ENCODE assay signal across 26 cellular contexts in genomic region chr1:147722114-147722513, GRCh38. TPM values are rescaled to one million over a fixed set of nuclear protein-coding genes. Genes with fewer than 3 reads are reported as not detected.
"Had no signal": no experiment of that assay in that cellular context is flagged by ENCODE, and none has a peak within 500 bp of the region (broad histone marks: within the 10 kb centered on the region; RNA-seq: fewer than 3 reads in every experiment).

No MANE protein-coding gene starts in this region.

- H3K4me1 ChIP-seq: esophagus muscularis mucosa, lower lobe of right lung, sigmoid colon, testis, uterus had no signal

- H3K27me3 Mint-ChIP-seq: activated T-cell treated with anti-CD3 and anti-CD28 coated beads, Interleukin-2, amount 50 U/mL, for 24 hours had no signal

- H3K27ac Mint-ChIP-seq: activated CD8-positive, alpha-beta T cell treated with anti-CD3 and anti-CD28 coated beads, Interleukin-2, amount 10 ng/mL, durations not matched to agents 7 days and 5 days; activated naive CD4-positive, alpha-beta T cell treated with anti-CD3 and anti-CD28 coated beads, Interleukin-2, amount 50 U/mL, for 72 hours; activated T-cell treated with anti-CD3 and anti-CD28 coated beads, Interleukin-2, amount 50 U/mL, for 24 hours; activated T-helper 17 cell treated with anti-CD3 and anti-CD28 coated beads, Interleukin-2, amount 50 U/mL, for 72 hours; brain; naive thymus-derived CD4-positive, alpha-beta T cell; stimulated activated naive B cell treated with anti-CD40 and anti-IgM and Interleukin-4, amounts not matched to agents 10 μg/mL and 1 μg/mL and 100 μg/mL, for 72 hours had no signal

- H3K9me3 ChIP-seq: esophagus muscularis mucosa, lower lobe of right lung, sigmoid colon, testis, uterus had no signal

- H3K36me3 ChIP-seq: esophagus muscularis mucosa, lower lobe of right lung, sigmoid colon, uterus had no signal

- H3K4me3 Mint-ChIP-seq: activated CD8-positive, alpha-beta T cell treated with anti-CD3 and anti-CD28 coated beads, Interleukin-2, amount 10 ng/mL, durations not matched to agents 7 days and 5 days; activated T-cell treated with anti-CD3 and anti-CD28 coated beads, Interleukin-2, amount 50 U/mL, for 24 hours; activated T-helper 17 cell treated with anti-CD3 and anti-CD28 coated beads, Interleukin-2, amount 50 U/mL, for 72 hours; brain; naive thymus-derived CD4-positive, alpha-beta T cell; stimulated activated naive B cell treated with anti-CD40 and anti-IgM and Interleukin-4, amounts not matched to agents 10 μg/mL and 1 μg/mL and 100 μg/mL, for 72 hours had no signal

- H3K27ac ChIP-seq: esophagus muscularis mucosa, lower lobe of right lung, sigmoid colon, testis, uterus had no signal

- H3K4me3 ChIP-seq: esophagus muscularis mucosa, lower lobe of right lung, sigmoid colon, smooth muscle cell, testis, uterus had no signal

- H3K36me3 Mint-ChIP-seq: brain had no signal

- ATAC-seq: activated CD8-positive, alpha-beta T cell treated with anti-CD3 and anti-CD28 coated beads, Interleukin-2, amount 10 ng/mL, durations not matched to agents 7 days and 5 days; activated T-helper 17 cell treated with anti-CD3 and anti-CD28 coated beads, Interleukin-2, amount 50 U/mL, for 72 hours; left lobe of liver; naive thymus-derived CD4-positive, alpha-beta T cell; stimulated activated naive B cell treated with anti-CD40 and anti-IgM and Interleukin-4, amounts not matched to agents 10 μg/mL and 1 μg/mL and 100 μg/mL, for 72 hours had no signal

- H3K27me3 ChIP-seq: sigmoid colon, testis, uterus had no signal

- DNase-seq: activated CD4-positive, alpha-beta T cell treated with anti-CD3 and anti-CD28 coated beads, Interleukin-2, amount 50 U/mL, for 1 hour; activated CD4-positive, CD25-positive, alpha-beta regulatory T cell treated with anti-CD3 and anti-CD28 coated beads, Interleukin-2, amount 50 U/mL, for 72 hours; activated CD8-positive, alpha-beta T cell treated with anti-CD3 and anti-CD28 coated beads, Interleukin-2, amount 10 ng/mL, durations not matched to agents 7 days and 5 days; activated T-cell treated with anti-CD3 and anti-CD28 coated beads, Interleukin-2, amount 50 U/mL, for 24 hours; aorta; caudate nucleus; dermis blood vessel endothelial cell; effector CD8-positive, alpha-beta T cell; glutamatergic neuron; hippocampal formation; lower lobe of right lung; naive thymus-derived CD4-positive, alpha-beta T cell; retina; sigmoid colon; stimulated activated CD4-positive, alpha-beta T cell treated with anti-CD3 and anti-CD28 coated beads, Interleukin-15, amount 100 ng/mL, for 24 hours; stimulated activated naive B cell treated with anti-CD40 and anti-IgM and Interleukin-4, amounts not matched to agents 10 μg/mL and 1 μg/mL and 100 μg/mL, for 72 hours; testis; uterus had no signal

- H3K4me2 ChIP-seq: smooth muscle cell had no signal

RNA-seq across cellular contexts. Expression of gene GJA5, which starts 38.3 kb away (rescaled TPM):
- total RNA-seq: activated CD8-positive, alpha-beta T cell treated with anti-CD3 and anti-CD28 coated beads, Interleukin-2, amount 10 ng/mL, durations not matched to agents 7 days and 5 days; activated naive CD4-positive, alpha-beta T cell treated with anti-CD3 and anti-CD28 coated beads, Interleukin-2, amount 50 U/mL, for 72 hours; activated T-helper 17 cell treated with anti-CD3 and anti-CD28 coated beads, Interleukin-2, amount 50 U/mL, for 72 hours; naive thymus-derived CD4-positive, alpha-beta T cell; osteoblast; T-helper 2 cell treated with Interferon-gamma antibody and Interleukin-4, amounts not matched to agents 100 ng/mL and 5 ng/mL, for 36 hours had no signal
- polyA plus RNA-seq: naive thymus-derived CD4-positive, alpha-beta T cell had no signal
